Comparison of ENCODE assay signal across 20 cellular contexts in the genomic region with DNA sequence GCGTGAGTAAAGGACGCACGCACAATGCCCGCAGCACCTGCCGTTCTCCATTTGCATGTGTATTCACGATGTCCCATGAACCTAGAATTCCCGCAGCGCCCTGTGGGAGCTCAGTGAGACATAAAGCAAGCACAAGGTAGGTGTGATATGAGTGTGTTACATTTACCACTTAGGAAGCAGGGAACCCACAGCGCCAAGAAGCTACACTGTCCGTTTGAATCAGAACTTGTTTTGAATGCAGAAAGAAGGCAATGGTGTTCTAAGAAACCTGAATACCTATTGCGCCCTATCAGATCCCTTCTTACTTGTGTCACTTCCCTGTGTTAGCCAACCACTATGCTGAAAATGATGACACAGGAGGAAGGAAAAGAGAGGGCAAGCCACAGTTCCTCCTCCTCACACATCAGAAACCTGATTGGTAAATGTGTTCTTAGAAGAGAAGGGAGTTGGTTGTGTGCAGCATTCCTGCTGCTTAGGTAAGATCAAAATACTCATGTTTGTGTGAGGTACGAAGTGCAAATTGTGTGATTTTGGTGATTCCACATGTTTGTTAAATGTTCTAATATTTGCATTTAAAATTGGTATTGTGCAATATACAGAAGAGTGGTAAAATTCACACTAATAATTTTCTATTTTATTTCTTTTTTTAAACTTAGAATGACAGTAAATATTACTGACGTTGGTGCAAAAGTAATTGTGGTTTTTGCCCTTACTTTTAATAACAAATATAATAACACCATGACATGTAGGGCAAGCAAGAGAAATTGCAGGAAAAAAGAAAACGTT.
DNase-seq lines count a peak whose midpoint lies in the region; ATAC-seq, FAIRE-seq and TF ChIP-seq lines count a peak whose summit lies in the region.
"Had no signal": no experiment of that assay in that cellular context is flagged by ENCODE, and none has a peak within 500 bp of the region (broad histone marks: within the 10 kb centered on the region; RNA-seq: fewer than 3 reads in every experiment).

No MANE protein-coding gene starts in this region.

- no peak overlapping the region for H3K4me3 Mint-ChIP-seq in activated CD8-positive, alpha-beta memory T cell treated with anti-CD3 and anti-CD28 coated beads, Interleukin-2, amount 10 ng/mL, durations not matched to agents 7 days and 5 days
- H3K4me3 Mint-ChIP-seq in progenitor cell of endocrine pancreas (ENCODE audit: low read depth), result peak overlapping the region; percentile 57
- H3K4me3 Mint-ChIP-seq: naive thymus-derived CD4-positive, alpha-beta T cell; T-helper 1 cell treated with Interleukin-12 subunit alpha and Interleukin-12 subunit beta and Interleukin-4 antibody, amounts not matched to agents 30 μg/mL and 1 μg/mL, for 36 hours had no signal

- no peak overlapping the region for H3K27ac ChIP-seq in IMR-90 (ENCODE audit: insufficient read depth, low read length)
- no peak overlapping the region for H3K27ac ChIP-seq in GM12878 (ENCODE audit: control insufficient read depth, insufficient read depth)
- H3K27ac ChIP-seq: coronary artery, heart left ventricle had no signal

- no peaks in the 10 kb centered on the region for H3K79me2 ChIP-seq in GM12878 (ENCODE audit: control insufficient read depth, insufficient read depth, low read length)

- no peak overlapping the region for H3K23ac ChIP-seq in IMR-90 (ENCODE audit: low read depth, low read length)

- H3K18ac ChIP-seq in IMR-90 (ENCODE audit: low read depth, low read length), result no peak overlapping the region

- no peaks in the 10 kb centered on the region for H3K9me1 ChIP-seq in IMR-90 (ENCODE audit: insufficient read depth, low read length)

- no peak overlapping the region for H2AK5ac ChIP-seq in IMR-90 (ENCODE audit: low read depth, low read length)

- no peak for TF ChIP-seq CTCF in IMR-90 (conservative IDR thresholded peaks at IDR 0.05; ENCODE audit: low read depth, low read length)
- TF ChIP-seq CTCF in GM12878 (IDR thresholded peaks at IDR 0.05 in 2 of 3, conservative IDR thresholded peaks at IDR 0.05 in 1 of 3; ENCODE audit: control insufficient read depth in 2 of 3, extremely low read depth in 1 of 3, insufficient read depth in 1 of 3, low read depth in 3 of 3, low read length in 3 of 3), result no peak
- TF ChIP-seq CTCF in progenitor cell of endocrine pancreas (IDR thresholded peaks at IDR 0.05; ENCODE audit: unreplicated experiment), result no peak
- TF ChIP-seq CTCF in GM20000 (IDR thresholded peaks at IDR 0.05; ENCODE audit: extremely low read depth, missing control alignments), result no peak

- H4K5ac ChIP-seq in IMR-90 (ENCODE audit: low read depth, low read length), result no peak overlapping the region

- H3K27me3 ChIP-seq in IMR-90 (ENCODE audit: control insufficient read depth, insufficient read depth, low read length) (no peaks in the 10 kb centered on the region), GM12878 (replicated peaks in 1 of 2; ENCODE audit: control insufficient read depth in 2 of 2, insufficient read depth in 2 of 2, low read length in 1 of 2) (0 out of 4 replicates have a peak, but pooled peaks cover 0 to 3% of the 10 kb centered on the region in 2 experiments)

- H3K27me3 Mint-ChIP-seq in activated CD8-positive, alpha-beta memory T cell treated with anti-CD3 and anti-CD28 coated beads, Interleukin-2, amount 10 ng/mL, durations not matched to agents 7 days and 5 days, result peaks cover 15% of the 10 kb centered on the region
- peaks cover 26% of the 10 kb centered on the region for H3K27me3 Mint-ChIP-seq in progenitor cell of endocrine pancreas

- no peaks in the 10 kb centered on the region for H3K79me1 ChIP-seq in IMR-90 (ENCODE audit: low read depth in 1 of 2, low read length in 2 of 2)

- H2AK9ac ChIP-seq in IMR-90 (replicated peaks; ENCODE audit: low read depth, low read length, poor library complexity), result no peak overlapping the region

- H3K9me3 ChIP-seq in IMR-90 (ENCODE audit: control insufficient read depth, insufficient read depth, low read length), result peaks cover 3% of the 10 kb centered on the region; the same call in 1 of the 2 replicates
- H3K9me3 ChIP-seq in GM12878 (replicated peaks; ENCODE audit: control insufficient read depth, insufficient read depth, low read length), result no peaks in the 10 kb centered on the region; the same call in 2 of the 3 replicates

- in situ Hi-C loops in IMR-90 (cut with MboI; ENCODE audit: low sequenced_read_pairs) (no loop called here), GM12878 (cut with MboI) (no loop called here)

- H2BK120ac ChIP-seq in IMR-90 (ENCODE audit: low read depth, low read length), result no peak overlapping the region

- no peak overlapping the region for H4K8ac ChIP-seq in IMR-90 (ENCODE audit: low read depth in 2 of 2, low read length in 2 of 2)

- intact Hi-C loops in IMR-90 (cut with micrococcal nuclease), result no loop called here
- intact Hi-C loops in GM12878 (cut with micrococcal nuclease; ENCODE audit: unreplicated experiment), result no loop called here

- dilution Hi-C loops in IMR-90 (cut with HindIII; ENCODE audit: low sequenced_read_pairs, unreplicated experiment), result no loop called here

- DNase-seq in activated CD8-positive, alpha-beta memory T cell treated with anti-CD3 and anti-CD28 coated beads, Interleukin-2, amount 10 ng/mL, durations not matched to agents 7 days and 5 days, result peak; percentile 43
- DNase-seq in activated CD8-positive, alpha-beta memory T cell treated with anti-CD3 and anti-CD28 coated beads, Interleukin-2, amount 50 U/mL, for 4 hours, result no peak
- no peak for DNase-seq in IMR-90
- peak; percentile 9 for DNase-seq in GM12878 (ENCODE audit: low read depth, low spot score)
- no peak for DNase-seq in progenitor cell of endocrine pancreas (ENCODE audit: low spot score, unreplicated experiment)
- DNase-seq in GM03348 (ENCODE audit: low spot score), result no peak
- no peak for DNase-seq in HT-29 (ENCODE audit: low spot score)
- DNase-seq in GM20000 (ENCODE audit: low spot score), result no peak
- DNase-seq: activated T-cell treated with anti-CD3 and anti-CD28 coated beads, Interleukin-2, amount 50 U/mL, for 1 hour; amniotic stem cell; erythroblast; heart left ventricle; naive thymus-derived CD4-positive, alpha-beta T cell; right cardiac atrium; stimulated activated CD4-positive, alpha-beta T cell treated with anti-CD3 and anti-CD28 coated beads, Interleukin-2, amount 100 ng/mL, for 48 hours had no signal

- H3K4me2 ChIP-seq in IMR-90 (ENCODE audit: low read depth, low read length) (no peak overlapping the region), GM12878 (ENCODE audit: control insufficient read depth, insufficient read depth) (no peak overlapping the region)

- no peak overlapping the region for H3K4ac ChIP-seq in IMR-90 (ENCODE audit: low read depth, low read length)

- peak; percentile 49 for ATAC-seq in activated CD8-positive, alpha-beta memory T cell treated with anti-CD3 and anti-CD28 coated beads, Interleukin-2, amount 10 ng/mL, durations not matched to agents 7 days and 5 days
- ATAC-seq in IMR-90 (ENCODE audit: low read depth), result no peak
- ATAC-seq in GM12878, result peak; percentile 43; the same call in 2 of the 3 replicates
- ATAC-seq: heart left ventricle; left lobe of liver; naive thymus-derived CD4-positive, alpha-beta T cell; right cardiac atrium had no signal

- no peaks in the 10 kb centered on the region for H4K20me1 ChIP-seq in IMR-90 (ENCODE audit: insufficient read depth, low read length)
- H4K20me1 ChIP-seq in GM12878 (ENCODE audit: control insufficient read depth, insufficient read depth), result no peaks in the 10 kb centered on the region

- WGBS in IMR-90 (ENCODE audit: extremely low coverage in 2 of 2, insufficient read length in 1 of 2), 2 experiments, result 31% methylated on average over 5 of the region's 14 CpGs; no CpG with 5 or more reads in 1 of the 2 experiments
- WGBS in GM12878 (ENCODE audit: insufficient coverage, insufficient replicate concordance, low lambda C conversion rate, missing lambda C conversion rate), result under 1% methylated on average over 14 of the region's 14 CpGs

- POLR2A ChIA-PET in IMR-90 (lab: Charles Lee; ENCODE audit: unreplicated experiment) (no interaction called here), GM12878 (lab: Charles Lee) (interaction anchor here (0.6 kb wide), 1 partner anchor 67 kb away, joined by 14 read pairs; no protein-coding TSS in a partner anchor)

- TF ChIP-seq POLR2A in IMR-90 (IDR thresholded peaks at IDR 0.05; ENCODE audit: low read depth, low read length) (no peak), GM12878 (IDR thresholded peaks at IDR 0.05; ENCODE audit: low read depth, low read length) (no peak)

- H3K14ac ChIP-seq in IMR-90 (replicated peaks; ENCODE audit: low read depth, low read length), result no peak overlapping the region

- H4K91ac ChIP-seq in IMR-90 (ENCODE audit: insufficient read depth, low read depth, low read length), result no peak overlapping the region

- H3K9ac ChIP-seq in IMR-90 (ENCODE audit: low read depth, low read length), result no peak overlapping the region
- H3K9ac ChIP-seq in GM12878 (ENCODE audit: control insufficient read depth, insufficient read depth, low read length), result no peak overlapping the region

- H3K4me1 Mint-ChIP-seq in activated CD8-positive, alpha-beta memory T cell treated with anti-CD3 and anti-CD28 coated beads, Interleukin-2, amount 10 ng/mL, durations not matched to agents 7 days and 5 days, result peaks cover 12% of the 10 kb centered on the region
- peaks cover 1% of the 10 kb centered on the region for H3K4me1 Mint-ChIP-seq in progenitor cell of endocrine pancreas (ENCODE audit: low read depth)
- H3K4me1 Mint-ChIP-seq: naive thymus-derived CD4-positive, alpha-beta T cell had no signal

- no peak overlapping the region for H3K27ac Mint-ChIP-seq in activated CD8-positive, alpha-beta memory T cell treated with anti-CD3 and anti-CD28 coated beads, Interleukin-2, amount 10 ng/mL, durations not matched to agents 7 days and 5 days
- H3K27ac Mint-ChIP-seq in progenitor cell of endocrine pancreas, result no peak overlapping the region
- H3K27ac Mint-ChIP-seq: naive thymus-derived CD4-positive, alpha-beta T cell; T-helper 1 cell treated with Interleukin-12 subunit alpha and Interleukin-12 subunit beta and Interleukin-4 antibody, amounts not matched to agents 30 μg/mL and 1 μg/mL, for 36 hours had no signal

- FAIRE-seq in GM12878 (lab: Jason Lieb, UNC), result no peak
- FAIRE-seq: GM12892, RCC 7860 had no signal

- H2BK15ac ChIP-seq in IMR-90 (ENCODE audit: low read depth, low read length), result no peak overlapping the region

- peaks cover 2% of the 10 kb centered on the region for H3K9me3 Mint-ChIP-seq in activated CD8-positive, alpha-beta memory T cell treated with anti-CD3 and anti-CD28 coated beads, Interleukin-2, amount 10 ng/mL, durations not matched to agents 7 days and 5 days (ENCODE audit: low read depth)
- peaks cover 6% of the 10 kb centered on the region for H3K9me3 Mint-ChIP-seq in progenitor cell of endocrine pancreas (ENCODE audit: low read depth)
- H3K9me3 Mint-ChIP-seq: T-helper 1 cell treated with Interleukin-12 subunit alpha and Interleukin-12 subunit beta and Interleukin-4 antibody, amounts not matched to agents 30 μg/mL and 1 μg/mL, for 36 hours had no signal

- H3K4me3 ChIP-seq in IMR-90 (ENCODE audit: insufficient read depth, low read depth, low read length) (no peak overlapping the region), GM12878 (no peak overlapping the region)
- H3K4me3 ChIP-seq: coronary artery, heart left ventricle had no signal

- TF ChIP-seq RAD21 in IMR-90 (IDR thresholded peaks at IDR 0.05; ENCODE audit: low read length) (no peak), GM12878 (IDR thresholded peaks at IDR 0.05; ENCODE audit: insufficient read depth, low read depth, low read length) (no peak)

- H3K36me3 Mint-ChIP-seq in activated CD8-positive, alpha-beta memory T cell treated with anti-CD3 and anti-CD28 coated beads, Interleukin-2, amount 10 ng/mL, durations not matched to agents 7 days and 5 days, result no peaks in the 10 kb centered on the region
- H3K36me3 Mint-ChIP-seq in progenitor cell of endocrine pancreas (ENCODE audit: insufficient read depth), result no peaks in the 10 kb centered on the region

- BruUV-seq in IMR-90 (replicated peaks; lab: Mats Ljungman, UMichigan) (no TSS peak), GM12878 (replicated peaks; lab: Mats Ljungman, UMichigan) (no TSS peak)

- TF ChIP-seq EP300 in GM12878 (IDR thresholded peaks at IDR 0.05; ENCODE audit: borderline replicate concordance in 1 of 2, control insufficient read depth in 1 of 2, low read depth in 2 of 2, low read length in 2 of 2), result no peak

- CTCF ChIA-PET in activated CD8-positive, alpha-beta memory T cell treated with anti-CD3 and anti-CD28 coated beads, Interleukin-2, amount 10 ng/mL, durations not matched to agents 7 days and 5 days (lab: Charles Lee), result no interaction called here
- CTCF ChIA-PET in IMR-90 (lab: Yijun Ruan, JAX) (no interaction called here), GM12878 (lab: Yijun Ruan, JAX) (interaction anchor here (0.6 kb wide), 1 partner anchor 187 kb away, joined by 3 read pairs; no protein-coding TSS in a partner anchor)

- no peak overlapping the region for H2BK20ac ChIP-seq in IMR-90 (ENCODE audit: low read depth, low read length)

- no peak overlapping the region for H3K56ac ChIP-seq in IMR-90 (ENCODE audit: extremely low read depth, insufficient read depth, low read length)

- H2AFZ ChIP-seq in IMR-90 (replicated peaks; ENCODE audit: low read length, poor library complexity), result no peak overlapping the region
- H2AFZ ChIP-seq in GM12878 (ENCODE audit: control insufficient read depth, low read depth, low read length), result no peak overlapping the region

- H2BK5ac ChIP-seq in IMR-90 (ENCODE audit: low read depth, low read length, poor library complexity, severe bottlenecking), result no peak overlapping the region

- H3K4me1 ChIP-seq in IMR-90 (ENCODE audit: control insufficient read depth, insufficient read depth, low read length) (no peaks in the 10 kb centered on the region), GM12878 (ENCODE audit: control insufficient read depth, insufficient read depth, low read length) (no peaks in the 10 kb centered on the region)
- H3K4me1 ChIP-seq: heart left ventricle had no signal

- SMC1A ChIA-PET in GM12878 (lab: Charles Lee; ENCODE audit: uncharacterized antibody, unreplicated experiment), result no interaction called here

- no peaks in the 10 kb centered on the region for H3K36me3 ChIP-seq in IMR-90 (ENCODE audit: control insufficient read depth, insufficient read depth, low read length)
- no peaks in the 10 kb centered on the region for H3K36me3 ChIP-seq in GM12878 (ENCODE audit: control insufficient read depth in 2 of 2, insufficient read depth in 2 of 2, low read length in 1 of 2)
- H3K36me3 ChIP-seq: heart left ventricle had no signal

- RAD21 ChIA-PET in GM12878 (lab: Charles Lee; ENCODE audit: unreplicated experiment), result no interaction called here

Comparison
In these comparisons a context has a peak if more than half of its experiments do, and no peak if none do; other contexts are left out.
1. DNase-seq: peak in activated CD8-positive, alpha-beta memory T cell treated with anti-CD3 and anti-CD28 coated beads, Interleukin-2, amount 10 ng/mL, durations not matched to agents 7 days and 5 days (single experiment) and GM12878 (single experiment); none in activated CD8-positive, alpha-beta memory T cell treated with anti-CD3 and anti-CD28 coated beads, Interleukin-2, amount 50 U/mL, for 4 hours (single experiment), IMR-90 (single experiment), progenitor cell of endocrine pancreas (single experiment), GM03348 (single experiment), HT-29 (single experiment) and GM20000 (single experiment).